22 cellular contexts compared by ENCODE assay signal in genomic region chr2:16106619-16107018, GRCh38.
"Had no signal": no experiment of that assay in that cellular context is flagged by ENCODE, and none has a peak within 500 bp of the region (broad histone marks: within the 10 kb centered on the region; RNA-seq: fewer than 3 reads in every experiment).

No MANE protein-coding gene starts in this region.

- H3K4me1 ChIP-seq: ascending aorta, breast epithelium, prostate gland, right atrium auricular region had no signal

- H3K27ac ChIP-seq: ascending aorta, breast epithelium, esophagus squamous epithelium, heart right ventricle, prostate gland, right atrium auricular region, transverse colon, vagina had no signal

- DNase-seq: activated CD4-positive, alpha-beta T cell treated with anti-CD3 and anti-CD28 coated beads, Interleukin-2, amount 10 ng/mL, durations not matched to agents 7 days and 5 days; activated CD8-positive, alpha-beta memory T cell treated with anti-CD3 and anti-CD28 coated beads, Interleukin-2, amount 50 U/mL, for 4 hours; activated effector memory CD4-positive, alpha-beta T cell treated with anti-CD3 and anti-CD28 coated beads, Interleukin-2, amount 50 U/mL, for 16 hours; activated naive CD4-positive, alpha-beta T cell treated with anti-CD3 and anti-CD28 coated beads, Interleukin-2, amount 50 U/mL, for 16 hours; activated T-cell treated with anti-CD3 and anti-CD28 coated beads, Interleukin-2, amount 50 U/mL, for 4 hours; cerebellar nuclear complex; effector CD4-positive, alpha-beta T cell; esophagus squamous epithelium; heart right ventricle; midbrain; stimulated activated CD4-positive, alpha-beta T cell treated with anti-CD3 and anti-CD28 coated beads, Interleukin-2, amount 100 ng/mL, for 24 hours; transverse colon had no signal

- H3K4me3 Mint-ChIP-seq: activated CD4-positive, alpha-beta T cell treated with anti-CD3 and anti-CD28 coated beads, Interleukin-2, amount 10 ng/mL, durations not matched to agents 7 days and 5 days; activated T-cell treated with anti-CD3 and anti-CD28 coated beads, Interleukin-2, amount 50 U/mL, for 4 hours; neural crest cell; stimulated activated naive CD8-positive, alpha-beta T cell treated with anti-CD3 and anti-CD28 coated beads, Interleukin-15, Interleukin-2, amounts not matched to agents 100 ng/mL and 50 ng/mL, for 24 hours; T-helper 1 cell treated with Interleukin-12 subunit alpha and Interleukin-12 subunit beta and Interleukin-4 antibody, amounts not matched to agents 30 μg/mL and 1 μg/mL, for 36 hours had no signal

- H3K27ac Mint-ChIP-seq: activated CD4-positive, alpha-beta T cell treated with anti-CD3 and anti-CD28 coated beads, Interleukin-2, amount 10 ng/mL, durations not matched to agents 7 days and 5 days; stimulated activated naive CD8-positive, alpha-beta T cell treated with anti-CD3 and anti-CD28 coated beads, Interleukin-15, Interleukin-2, amounts not matched to agents 100 ng/mL and 50 ng/mL, for 24 hours; T-helper 1 cell treated with Interleukin-12 subunit alpha and Interleukin-12 subunit beta and Interleukin-4 antibody, amounts not matched to agents 30 μg/mL and 1 μg/mL, for 36 hours had no signal

- H3K36me3 ChIP-seq: ascending aorta, breast epithelium, esophagus squamous epithelium, heart right ventricle, prostate gland, right atrium auricular region, transverse colon, vagina had no signal

- H3K4me3 ChIP-seq: ascending aorta, breast epithelium, esophagus squamous epithelium, heart right ventricle, lung, prostate gland, right atrium auricular region, transverse colon, vagina had no signal

- ATAC-seq: activated CD4-positive, CD25-positive, alpha-beta regulatory T cell treated with anti-CD3 and anti-CD28 coated beads, Interleukin-2, amount 50 U/mL, for 24 hours; activated T-cell treated with anti-CD3 and anti-CD28 coated beads, Interleukin-2, amount 50 U/mL, for 4 hours; heart right ventricle had no signal

- H3K27me3 ChIP-seq: ascending aorta, right atrium auricular region, transverse colon, vagina had no signal

- H3K9me3 ChIP-seq: ascending aorta, breast epithelium, esophagus squamous epithelium, heart right ventricle, prostate gland, right atrium auricular region, transverse colon, vagina had no signal

- H3K4me1 Mint-ChIP-seq: activated CD4-positive, alpha-beta T cell treated with anti-CD3 and anti-CD28 coated beads, Interleukin-2, amount 10 ng/mL, durations not matched to agents 7 days and 5 days had no signal

- H3K27me3 Mint-ChIP-seq: activated CD4-positive, alpha-beta T cell treated with anti-CD3 and anti-CD28 coated beads, Interleukin-2, amount 10 ng/mL, durations not matched to agents 7 days and 5 days; stimulated activated naive CD8-positive, alpha-beta T cell treated with anti-CD3 and anti-CD28 coated beads, Interleukin-15, Interleukin-2, amounts not matched to agents 100 ng/mL and 50 ng/mL, for 24 hours had no signal

- H3K9me3 Mint-ChIP-seq: activated CD4-positive, alpha-beta T cell treated with anti-CD3 and anti-CD28 coated beads, Interleukin-2, amount 10 ng/mL, durations not matched to agents 7 days and 5 days; activated T-cell treated with anti-CD3 and anti-CD28 coated beads, Interleukin-2, amount 50 U/mL, for 4 hours; neural crest cell; stimulated activated naive CD8-positive, alpha-beta T cell treated with anti-CD3 and anti-CD28 coated beads, Interleukin-15, Interleukin-2, amounts not matched to agents 100 ng/mL and 50 ng/mL, for 24 hours; T-helper 1 cell treated with Interleukin-12 subunit alpha and Interleukin-12 subunit beta and Interleukin-4 antibody, amounts not matched to agents 30 μg/mL and 1 μg/mL, for 36 hours had no signal
